ENCODE assay signal across 1 cellular context in genomic region chr5:177361418-177362101, GRCh38.
TF ChIP-seq lines count a peak whose summit lies in the region.

No MANE protein-coding gene starts in this region.

TF ChIP-seq in H1, 55 proteins besides CTCF, POLR2A, EP300 and RAD21:
- TF ChIP-seq RXRA (IDR thresholded peaks at IDR 0.05; ENCODE audit: insufficient read depth, low read depth, low read length) = no peak
- TF ChIP-seq TAF7 (optimal IDR thresholded peaks at IDR 0.05; ENCODE audit: borderline replicate concordance, low read depth, low read length) = no peak
- no peak for TF ChIP-seq BRCA1 (IDR thresholded peaks at IDR 0.05; ENCODE audit: low read depth, low read length)
- TF ChIP-seq CHD1 (IDR thresholded peaks at IDR 0.05; ENCODE audit: low read depth, low read length) = no peak
- TF ChIP-seq SP1 (IDR thresholded peaks at IDR 0.05; ENCODE audit: low read depth, low read length) = no peak
- TF ChIP-seq CBX5 (IDR thresholded peaks at IDR 0.05; ENCODE audit: low read depth, low read length) = no peak
- no peak for TF ChIP-seq TAF1 (IDR thresholded peaks at IDR 0.05; ENCODE audit: low read depth, low read length)
- no peak for TF ChIP-seq ZNF274 (IDR thresholded peaks at IDR 0.05; ENCODE audit: borderline replicate concordance, extremely low read depth, low read length)
- no peak for TF ChIP-seq TCF12 (IDR thresholded peaks at IDR 0.05; ENCODE audit: low read depth, low read length)
- TF ChIP-seq CEBPB (IDR thresholded peaks at IDR 0.05; ENCODE audit: low read depth, low read length) = no peak
- no peak for TF ChIP-seq SIRT6 (IDR thresholded peaks at IDR 0.05; ENCODE audit: low read length)
- TF ChIP-seq TBP (IDR thresholded peaks at IDR 0.05; ENCODE audit: low read depth, low read length) = no peak
